Comparison of ENCODE assay signal across 26 cellular contexts in the genomic region with DNA sequence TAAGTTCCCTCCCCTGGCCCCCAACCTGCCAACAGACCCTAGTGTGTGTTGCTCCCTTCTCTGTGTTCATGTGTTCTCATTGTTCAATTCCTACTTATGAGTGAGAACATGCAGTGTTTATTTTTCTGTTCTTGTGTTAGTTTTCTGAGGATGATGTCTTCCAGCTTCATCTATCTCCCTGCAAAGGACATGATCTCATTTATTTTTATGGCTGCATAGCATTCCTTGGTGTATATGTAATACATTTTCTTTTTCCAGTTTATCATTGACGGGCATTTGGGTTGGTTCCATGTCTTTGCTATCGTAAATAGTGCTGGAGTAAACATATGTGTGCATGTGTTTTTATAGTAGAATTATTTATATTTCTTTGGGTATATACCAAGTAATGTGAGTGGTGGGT.
"Had no signal": no experiment of that assay in that cellular context is flagged by ENCODE, and none has a peak within 500 bp of the region (broad histone marks: within the 10 kb centered on the region; RNA-seq: fewer than 3 reads in every experiment).

No MANE protein-coding gene starts in this region.

- H3K9me3 Mint-ChIP-seq: nephron progenitor cell had no signal

- DNase-seq: dermis blood vessel endothelial cell; effector memory CD4-positive, alpha-beta T cell; foreskin melanocyte; hypothalamus; immature natural killer cell; islet precursor cell; left lung; mesendoderm; naive thymus-derived CD8-positive, alpha-beta T cell; nephron progenitor cell; occipital lobe; ovary; posterior cingulate gyrus; psoas muscle; right cardiac atrium; small intestine; stimulated activated CD4-positive, alpha-beta T cell treated with anti-CD3 and anti-CD28 coated beads, Interleukin-15, amount 100 ng/mL, for 24 hours; stimulated activated CD4-positive, alpha-beta T cell treated with anti-CD3 and anti-CD28 coated beads, Interleukin-2, amount 100 ng/mL, for 48 hours; stimulated activated naive B cell treated with anti-CD40 and anti-IgM and Interleukin-4, amounts not matched to agents 10 μg/mL and 1 μg/mL and 100 μg/mL, for 72 hours; stimulated activated naive CD8-positive, alpha-beta T cell treated with anti-CD3 and anti-CD28 coated beads, Interleukin-15, amount 100 ng/mL, for 72 hours; transverse colon; upper lobe of right lung; uterus had no signal

- H3K4me3 Mint-ChIP-seq: immature natural killer cell; naive thymus-derived CD8-positive, alpha-beta T cell; nephron progenitor cell; stimulated activated naive B cell treated with anti-CD40 and anti-IgM and Interleukin-4, amounts not matched to agents 10 μg/mL and 1 μg/mL and 100 μg/mL, for 72 hours; stimulated activated naive CD8-positive, alpha-beta T cell treated with anti-CD3 and anti-CD28 coated beads, Interleukin-15, amount 100 ng/mL, for 72 hours had no signal

- H3K27me3 ChIP-seq: esophagus muscularis mucosa, left lung, ovary, suprapubic skin, transverse colon, upper lobe of right lung, uterus had no signal

- H3K27ac Mint-ChIP-seq: immature natural killer cell; naive thymus-derived CD8-positive, alpha-beta T cell; nephron progenitor cell; stimulated activated naive B cell treated with anti-CD40 and anti-IgM and Interleukin-4, amounts not matched to agents 10 μg/mL and 1 μg/mL and 100 μg/mL, for 72 hours; stimulated activated naive CD8-positive, alpha-beta T cell treated with anti-CD3 and anti-CD28 coated beads, Interleukin-15, amount 100 ng/mL, for 72 hours had no signal

- ATAC-seq: left lung; naive thymus-derived CD8-positive, alpha-beta T cell; psoas muscle; right cardiac atrium; stimulated activated naive B cell treated with anti-CD40 and anti-IgM and Interleukin-4, amounts not matched to agents 10 μg/mL and 1 μg/mL and 100 μg/mL, for 72 hours; stimulated activated naive CD8-positive, alpha-beta T cell treated with anti-CD3 and anti-CD28 coated beads, Interleukin-15, amount 100 ng/mL, for 72 hours; upper lobe of right lung had no signal

- H3K36me3 Mint-ChIP-seq: immature natural killer cell; naive thymus-derived CD8-positive, alpha-beta T cell; stimulated activated naive B cell treated with anti-CD40 and anti-IgM and Interleukin-4, amounts not matched to agents 10 μg/mL and 1 μg/mL and 100 μg/mL, for 72 hours had no signal

- H3K27me3 Mint-ChIP-seq: naive thymus-derived CD8-positive, alpha-beta T cell; stimulated activated naive B cell treated with anti-CD40 and anti-IgM and Interleukin-4, amounts not matched to agents 10 μg/mL and 1 μg/mL and 100 μg/mL, for 72 hours; stimulated activated naive CD8-positive, alpha-beta T cell treated with anti-CD3 and anti-CD28 coated beads, Interleukin-15, amount 100 ng/mL, for 72 hours had no signal

- H3K27ac ChIP-seq: coronary artery, esophagus muscularis mucosa, left lung, ovary, psoas muscle, suprapubic skin, transverse colon, upper lobe of right lung, uterus had no signal

- H3K4me3 ChIP-seq: coronary artery, esophagus muscularis mucosa, left lung, ovary, psoas muscle, suprapubic skin, transverse colon, upper lobe of right lung, uterus had no signal

- H3K9me3 ChIP-seq: esophagus muscularis mucosa, left lung, ovary, psoas muscle, suprapubic skin, transverse colon, upper lobe of right lung, uterus had no signal

- H3K4me1 ChIP-seq: esophagus muscularis mucosa, left lung, psoas muscle, suprapubic skin, transverse colon, upper lobe of right lung, uterus had no signal

- H3K4me1 Mint-ChIP-seq: immature natural killer cell; naive thymus-derived CD8-positive, alpha-beta T cell; nephron progenitor cell; stimulated activated naive B cell treated with anti-CD40 and anti-IgM and Interleukin-4, amounts not matched to agents 10 μg/mL and 1 μg/mL and 100 μg/mL, for 72 hours; stimulated activated naive CD8-positive, alpha-beta T cell treated with anti-CD3 and anti-CD28 coated beads, Interleukin-15, amount 100 ng/mL, for 72 hours had no signal

- H3K36me3 ChIP-seq: esophagus muscularis mucosa, left lung, ovary, suprapubic skin, transverse colon, upper lobe of right lung, uterus had no signal
